27 cellular contexts compared by ENCODE assay signal in the genomic region with DNA sequence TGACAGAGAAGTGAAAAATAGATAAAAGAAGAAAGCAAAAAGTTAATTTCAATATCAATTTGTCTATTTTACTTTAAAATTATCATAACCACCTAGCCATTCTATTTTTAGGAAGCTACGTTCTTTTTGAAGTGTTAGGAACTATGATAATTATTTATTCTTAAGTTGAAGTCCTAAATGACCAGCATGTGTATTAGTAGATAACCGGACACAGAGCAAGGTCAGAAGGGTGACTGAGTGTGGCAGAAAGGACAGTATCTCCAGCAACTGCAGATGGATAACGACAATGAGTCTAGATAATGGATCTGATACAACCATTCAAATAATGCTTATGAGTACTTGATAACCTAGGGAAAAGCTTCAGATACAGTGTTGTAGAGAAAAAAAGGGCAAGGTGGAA.
"Had no signal": no experiment of that assay in that cellular context is flagged by ENCODE, and none has a peak within 500 bp of the region (broad histone marks: within the 10 kb centered on the region; RNA-seq: fewer than 3 reads in every experiment).

No MANE protein-coding gene starts in this region.

- FAIRE-seq: urothelium cell line had no signal

- H3K27me3 ChIP-seq: stomach, suprapubic skin, testis, thyroid gland, tibial artery, tibial nerve, transverse colon, upper lobe of left lung, upper lobe of right lung, uterus, vagina had no signal

- ATAC-seq: stimulated activated effector memory CD8-positive, alpha-beta T cell treated with anti-CD3 and anti-CD28 coated beads, Interleukin-12 subunit alpha, Interleukin-12 subunit beta, amount 100 ng/mL, for 72 hours; stimulated activated memory B cell treated with anti-CD40 and anti-IgM and Interleukin-4, amounts not matched to agents 10 μg/mL and 1 μg/mL and 100 μg/mL, for 72 hours; stimulated activated naive B cell treated with anti-CD40 and anti-IgM and Interleukin-4, amounts not matched to agents 10 μg/mL and 1 μg/mL and 100 μg/mL, for 72 hours; stimulated activated naive CD8-positive, alpha-beta T cell treated with anti-CD3 and anti-CD28 coated beads, Interleukin-15, amount 100 ng/mL, for 72 hours; stimulated activated naive CD8-positive, alpha-beta T cell treated with anti-CD3 and anti-CD28 coated beads, Interleukin-15, Interleukin-2, amounts not matched to agents 100 U/mL and 50 U/mL, for 24 hours; upper lobe of right lung had no signal

- H3K9me3 ChIP-seq: stomach, suprapubic skin, testis, thoracic aorta, thyroid gland, tibial artery, tibial nerve, transverse colon, upper lobe of left lung, upper lobe of right lung, uterus, vagina had no signal

- H3K4me3 ChIP-seq: stomach, suprapubic skin, testis, thoracic aorta, thyroid gland, tibial artery, tibial nerve, transverse colon, upper lobe of left lung, upper lobe of right lung, uterus, vagina had no signal

- H3K4me1 ChIP-seq: suprapubic skin, testis, tibial artery, tibial nerve, transverse colon, upper lobe of left lung, upper lobe of right lung, uterus had no signal

- H3K27ac ChIP-seq: stomach, suprapubic skin, testis, thoracic aorta, thyroid gland, tibial artery, tibial nerve, transverse colon, upper lobe of left lung, upper lobe of right lung, uterus, vagina had no signal

- H3K36me3 ChIP-seq: stomach, suprapubic skin, thoracic aorta, thyroid gland, tibial artery, tibial nerve, transverse colon, upper lobe of left lung, upper lobe of right lung, uterus, vagina had no signal

- DNase-seq: stimulated activated CD4-positive, alpha-beta T cell treated with anti-CD3 and anti-CD28 coated beads, Interleukin-2, amount 100 ng/mL, for 48 hours; stimulated activated CD4-positive, alpha-beta T cell treated with anti-CD3 and anti-CD28 coated beads, Interleukin-4, amount 100 ng/mL, for 1 hour; stimulated activated CD4-positive, alpha-beta T cell treated with anti-CD3 and anti-CD28 coated beads, Interleukin-4, amount 100 ng/mL, for 24 hours; stimulated activated CD4-positive, alpha-beta T cell treated with anti-CD3 and anti-CD28 coated beads, Interleukin-4, amount 100 ng/mL, for 4 hours; stimulated activated CD8-positive, alpha-beta memory T cell treated with anti-CD3 and anti-CD28 coated beads, Interleukin-4, amount 100 ng/mL, for 48 hours; stimulated activated naive B cell treated with anti-CD40 and anti-IgM and Interleukin-4, amounts not matched to agents 10 μg/mL and 1 μg/mL and 100 μg/mL, for 72 hours; stimulated activated naive CD4-positive, alpha-beta T cell; stimulated activated naive CD4-positive, alpha-beta T cell treated with Interleukin-2 at 50 U/mL for 16 hours; stimulated activated naive CD8-positive, alpha-beta T cell treated with anti-CD3 and anti-CD28 coated beads, Interleukin-15, amount 100 ng/mL, for 72 hours; stimulated activated naive CD8-positive, alpha-beta T cell treated with anti-CD3 and anti-CD28 coated beads, Interleukin-15, Interleukin-2, amounts not matched to agents 100 U/mL and 50 U/mL, for 24 hours; stomach; substantia nigra; testis; thyroid gland; tibial artery; transverse colon; trophoblast cell; upper lobe of left lung; upper lobe of right lung; uterus had no signal
